Comparison of ENCODE assay signal across 16 cellular contexts in genomic region chrX:152072236-152072635, GRCh38.
DNase-seq lines count a peak whose midpoint lies in the region; ATAC-seq, FAIRE-seq and TF ChIP-seq lines count a peak whose summit lies in the region.
"Had no signal": no experiment of that assay in that cellular context is flagged by ENCODE, and none has a peak within 500 bp of the region (broad histone marks: within the 10 kb centered on the region; RNA-seq: fewer than 3 reads in every experiment).

No MANE protein-coding gene starts in this region.

- H3K4me1 ChIP-seq in lung (ENCODE audit: control insufficient read depth in 2 of 2, insufficient read depth in 2 of 2, low read length in 2 of 2): no peaks in the 10 kb centered on the region
- H3K4me1 ChIP-seq: transverse colon had no signal

- H3K27ac ChIP-seq in lung (ENCODE audit: low read depth in 1 of 2, low read length in 1 of 2): no peak overlapping the region
- H3K27ac ChIP-seq: skin epidermis, transverse colon had no signal

- ATAC-seq in lung (ENCODE audit: insufficient read depth, low FRiP score) (peak; percentile 41), HG03159 (IDR thresholded peaks at IDR 0.05; ENCODE audit: unreplicated experiment) (no peak), GM19395 (IDR thresholded peaks at IDR 0.05; ENCODE audit: unreplicated experiment) (no peak)
- ATAC-seq: activated naive CD4-positive, alpha-beta T cell treated with anti-CD3 and anti-CD28 coated beads, Interleukin-2, amount 50 U/mL, for 72 hours; naive thymus-derived CD8-positive, alpha-beta T cell had no signal

- DNase-seq in COLO668 (lab: John Stamatoyannopoulos, UW; ENCODE audit: unreplicated experiment): peak; percentile 14
- DNase-seq in LHCN-M2 (ENCODE audit: low read depth): peak; percentile 17
- peak; percentile 5 for DNase-seq in brain pericyte (ENCODE audit: low read depth, low spot score)
- DNase-seq in lung (ENCODE audit: low spot score): no peak
- DNase-seq in frontal cortex (ENCODE audit: low spot score in 2 of 2): no peak
- no peak for DNase-seq in superior temporal gyrus (ENCODE audit: extremely low spot score)
- DNase-seq: CD4-positive, alpha-beta T cell; effector CD4-positive, alpha-beta T cell; naive thymus-derived CD8-positive, alpha-beta T cell; NCI-H1436 treated with DMSO at 0.1 percent for 48 hours; NK-92 treated with Interleukin-12 subunit alpha and Interleukin-12 subunit beta, amount 100 ng/mL, for 24 hours; transverse colon had no signal

- WGBS in lung, 2 donors: 65 to 82% methylated on average over 4 of the region's 4 CpGs

- no peaks in the 10 kb centered on the region for H3K9me3 ChIP-seq in lung (ENCODE audit: control insufficient read depth in 2 of 2, insufficient read depth in 1 of 2, low read length in 1 of 2)
- H3K9me3 ChIP-seq: transverse colon had no signal

- FAIRE-seq in frontal cortex (lab: Jason Lieb, UNC): no peak

- no peaks in the 10 kb centered on the region for H3K36me3 ChIP-seq in lung (ENCODE audit: control insufficient read depth in 2 of 2, insufficient read depth in 2 of 2, low read length in 2 of 2)
- H3K36me3 ChIP-seq: transverse colon had no signal

- no peak for TF ChIP-seq CTCF in lung (IDR thresholded peaks at IDR 0.05; ENCODE audit: control extremely low read depth, extremely low read depth)

- no peaks in the 10 kb centered on the region for H3K27me3 ChIP-seq in lung (ENCODE audit: control insufficient read depth, insufficient read depth)
- H3K27me3 ChIP-seq: transverse colon had no signal

- no peak overlapping the region for H3K4me3 ChIP-seq in lung
- H3K4me3 ChIP-seq: skin epidermis, transverse colon had no signal

Comparison
In these comparisons a context has a peak if more than half of its experiments do, and no peak if none do; other contexts are left out.
1. DNase-seq: peak in COLO668 (single experiment), LHCN-M2 (single experiment) and brain pericyte (single experiment); none in lung (single experiment), frontal cortex (0 of 2) and superior temporal gyrus (single experiment).